In genomic region chr5:154757647-154758406, GRCh38 we compare ENCODE assay signal across 8 cellular contexts. TPM values are rescaled to one million over a fixed set of nuclear protein-coding genes. Genes with fewer than 3 reads are reported as not detected.
DNase-seq lines count a peak whose midpoint lies in the region; ATAC-seq and TF ChIP-seq lines count a peak whose summit lies in the region.

No MANE protein-coding gene starts in this region.

- intact Hi-C loops in colonic mucosa (cut with DNase I), result no loop called here

- H3K4me1 ChIP-seq in colonic mucosa (peaks cover 13% of the 10 kb centered on the region), muscle layer of duodenum (ENCODE audit: control insufficient read depth in 1 of 2, insufficient read depth in 2 of 2, low read length in 2 of 2) (peaks cover 24 to 46% of the 10 kb centered on the region in 2 donors), thymus (ENCODE audit: control insufficient read depth, insufficient read depth, low read length) (peaks cover 23% of the 10 kb centered on the region)

- H3K4me1 Mint-ChIP-seq in T-cell, result peaks cover 63 to 79% (median 73%) of the 10 kb centered on the region in 3 donors

- H3K27me3 Mint-ChIP-seq in T-cell, result no peaks in the 10 kb centered on the region

- 10% methylated on average over 5 of the region's 5 CpGs for WGBS in thymus

- H3K27me3 ChIP-seq in colonic mucosa (no peaks in the 10 kb centered on the region), muscle layer of duodenum (ENCODE audit: low read depth, low read length) (no peaks in the 10 kb centered on the region), thymus (ENCODE audit: control insufficient read depth, insufficient read depth) (no peaks in the 10 kb centered on the region)

- DNase-seq in activated CD8-positive, alpha-beta memory T cell treated with anti-CD3 and anti-CD28 coated beads for 4 hours (ENCODE audit: low read depth in 2 of 2), result peak; percentile 24 to 58
- no peak for DNase-seq in activated CD8-positive, alpha-beta memory T cell treated with anti-CD3 and anti-CD28 coated beads for 24 hours
- DNase-seq in T-cell (peak in 22 of 34 experiments; percentile 5 to 45 (median 18)), colonic mucosa (no peak), GM10248 (ENCODE audit: extremely low spot score) (no peak), hippocampal formation (lab: John Stamatoyannopoulos, UW) (no peak)

- H3K4me3 ChIP-seq in colonic mucosa (peak overlapping the region; percentile 95), muscle layer of duodenum (ENCODE audit: low read depth in 1 of 2, low read length in 2 of 2) (peak overlapping the region; percentile 83 to 91), thymus (ENCODE audit: low read length) (peak overlapping the region; percentile 62)

- peak overlapping the region; percentile 91 to 93 for H3K27ac Mint-ChIP-seq in T-cell

- peak overlapping the region; percentile 86 to 95 for H3K9ac ChIP-seq in colonic mucosa (ENCODE audit: low read depth in 2 of 2, low read length in 2 of 2)

- H3K4me3 Mint-ChIP-seq in T-cell, result peak overlapping the region; percentile 89 to 93 (median 93)

- no peaks in the 10 kb centered on the region for H3K9me3 Mint-ChIP-seq in T-cell

- POLR2A ChIA-PET in T-cell (lab: Charles Lee), result interaction anchor here (1.0 kb wide), 2 partner anchors 10 kb away, joined by 3 to 4 read pairs; no protein-coding TSS in a partner anchor
- POLR2A ChIA-PET in GM10248 (lab: Yijun Ruan, JAX), result no interaction called here

- no peak for TF ChIP-seq CTCF in colonic mucosa (IDR thresholded peaks at IDR 0.05)
- TF ChIP-seq CTCF in GM10248 (IDR thresholded peaks at IDR 0.05; ENCODE audit: control extremely low read depth, extremely low read depth, low read depth, missing control alignments), result no peak

- H3K9me3 ChIP-seq in colonic mucosa (no peaks in the 10 kb centered on the region), muscle layer of duodenum (ENCODE audit: control insufficient read depth in 1 of 2, low read length in 2 of 2) (no peaks in the 10 kb centered on the region), thymus (ENCODE audit: control insufficient read depth) (no peaks in the 10 kb centered on the region)

- peak in 1 of 4 experiments; percentile 7 for ATAC-seq in T-cell (replicated peaks in 1 of 4)

- H3K27ac ChIP-seq in colonic mucosa (peak overlapping the region; percentile 41), muscle layer of duodenum (ENCODE audit: low read length) (peak overlapping the region; percentile 58), thymus (ENCODE audit: low read depth) (peak overlapping the region; percentile 90)

- no peaks in the 10 kb centered on the region for H3K36me3 ChIP-seq in colonic mucosa
- H3K36me3 ChIP-seq in muscle layer of duodenum (ENCODE audit: control insufficient read depth in 1 of 2, insufficient read depth in 2 of 2, low read length in 2 of 2), result no peaks in the 10 kb centered on the region
- no peaks in the 10 kb centered on the region for H3K36me3 ChIP-seq in thymus (ENCODE audit: control insufficient read depth, insufficient read depth)

- H3K36me3 Mint-ChIP-seq in T-cell, result no peaks in the 10 kb centered on the region

- CTCF ChIA-PET in T-cell (lab: Charles Lee), result interaction anchor here (0.5 to 1.3 kb wide), 4 partner anchors 52 to 120 kb away, joined by 3 to 7 read pairs (median 4); no protein-coding TSS in a partner anchor
- CTCF ChIA-PET in GM10248 (lab: Yijun Ruan, JAX), result interaction anchor here (1.1 to 2.5 kb wide), 3 partner anchors 9 to 55 kb away, joined by 3 to 7 read pairs (median 6); no protein-coding TSS in a partner anchor

RNA-seq across cellular contexts. Expression of gene LARP1, which starts 2.6 kb away (rescaled TPM):
- 100 to 1,000 TPM; 137 to 201 (median 182) TPM for total RNA-seq in T-cell
- total RNA-seq in colonic mucosa, result 100 to 1,000 TPM; 116 to 201 TPM
- polyA plus RNA-seq in thymus, result 28.5 TPM

Comparison
In these comparisons a context has a peak if more than half of its experiments do, and no peak if none do; other contexts are left out.
1. DNase-seq: peak in activated CD8-positive, alpha-beta memory T cell treated with anti-CD3 and anti-CD28 coated beads for 4 hours (2 of 2) and T-cell (22 of 34); none in activated CD8-positive, alpha-beta memory T cell treated with anti-CD3 and anti-CD28 coated beads for 24 hours (single experiment), colonic mucosa (single experiment), GM10248 (single experiment) and hippocampal formation (0 of 2).
2. Peak in every context shown above with its lines, with median percentiles within 50 percentile points of each other: H3K27ac ChIP-seq and H3K4me3 ChIP-seq.